ENCODE assay signal across 11 cellular contexts in genomic region chr22:42743501-42743991, GRCh38. TPM values are rescaled to one million over a fixed set of nuclear protein-coding genes. Genes with fewer than 3 reads are reported as not detected.
A peak's percentile ranks its signal among the peaks of the same experiment; 100 is the strongest.
DNase-seq lines count a peak whose midpoint lies in the region; ATAC-seq, FAIRE-seq and TF ChIP-seq lines count a peak whose summit lies in the region.
"Had no signal": no experiment of that assay in that cellular context is flagged by ENCODE, and none has a peak within 500 bp of the region (broad histone marks: within the 10 kb centered on the region; RNA-seq: fewer than 3 reads in every experiment).

No MANE protein-coding gene starts in this region.

- intact Hi-C loops in left cardiac atrium (cut with DNase I) (no loop called here), sciatic nerve (cut with DNase I) (no loop called here)

- peak; percentile 24 for DNase-seq in D341Med (ENCODE audit: low spot score)
- peak; percentile 42 for DNase-seq in amniotic epithelial cell (ENCODE audit: low read depth)
- DNase-seq in left cardiac atrium, result peak; percentile 92
- peak; percentile 88 for DNase-seq in sciatic nerve (ENCODE audit: low spot score)
- no peak for DNase-seq in NCI-H146 treated with DMSO at 0.1 percent for 48 hours (lab: John Stamatoyannopoulos, UW; ENCODE audit: unreplicated experiment)
- DNase-seq in H54 (ENCODE audit: insufficient read length, low spot score), result no peak
- DNase-seq in SHP77 (lab: John Stamatoyannopoulos, UW), result no peak
- DNase-seq: activated CD8-positive, alpha-beta memory T cell treated with anti-CD3 and anti-CD28 coated beads, Interleukin-2, amount 50 U/mL, for 4 hours; erythroblast had no signal

- no peak for TF ChIP-seq POLR2A in H54 (IDR thresholded peaks at IDR 0.05; ENCODE audit: low read depth, low read length)

- no peak for FAIRE-seq in H54 (lab: Jason Lieb, UNC)
- FAIRE-seq: RCC 7860 had no signal

- ATAC-seq in left cardiac atrium (peak; percentile 93 to 95), sciatic nerve (peak; percentile 96), HG02610 (IDR thresholded peaks at IDR 0.05; ENCODE audit: unreplicated experiment) (no peak)

RNA-seq across cellular contexts. Expression of gene A4GALT, which starts 22.9 kb away (rescaled TPM):
- total RNA-seq in left cardiac atrium (100 to 1,000 TPM in 1 of 2 donors, 10 to 100 TPM in 1; 56.0 to 108 TPM), sciatic nerve (106 TPM)

Comparison
In these comparisons a context has a peak if more than half of its experiments do, and no peak if none do; other contexts are left out.
1. DNase-seq: peak in D341Med (single experiment), amniotic epithelial cell (single experiment), left cardiac atrium (single experiment) and sciatic nerve (single experiment); none in NCI-H146 treated with DMSO at 0.1 percent for 48 hours (single experiment), H54 (single experiment) and SHP77 (0 of 2).